In the genomic region with DNA sequence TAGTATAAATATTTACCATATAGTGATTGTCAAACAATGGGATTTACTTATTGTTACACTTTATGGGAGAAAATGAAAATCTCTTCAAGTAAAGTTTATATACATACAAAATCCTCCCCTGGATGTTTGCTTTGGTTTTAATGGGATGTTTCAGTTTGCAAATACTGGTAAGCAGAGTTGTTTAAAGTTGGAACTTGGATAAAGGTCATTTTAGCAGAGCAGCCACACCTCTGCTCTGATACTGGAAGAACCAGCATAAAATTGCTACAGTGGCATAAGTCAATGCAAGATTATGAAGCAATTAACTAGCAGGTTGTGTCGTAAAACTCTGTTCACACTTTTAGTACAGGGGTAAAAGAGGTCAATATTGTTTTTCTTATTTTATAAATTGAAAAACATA, we compare ENCODE assay signal across 27 cellular contexts.
DNase-seq lines count a peak whose midpoint lies in the region; ATAC-seq and TF ChIP-seq lines count a peak whose summit lies in the region.
"Had no signal": no experiment of that assay in that cellular context is flagged by ENCODE, and none has a peak within 500 bp of the region (broad histone marks: within the 10 kb centered on the region; RNA-seq: fewer than 3 reads in every experiment).

No MANE protein-coding gene starts in this region.

- WGBS in liver: 27% methylated on average over 1 of the region's 1 CpG

- DNase-seq in LoVo (ENCODE audit: low spot score) (peak; percentile 17), epithelial cell of esophagus (ENCODE audit: low read depth) (peak; percentile 40), GM20000 (ENCODE audit: low spot score) (no peak), NCI-H1436 treated with DMSO at 0.1 percent for 48 hours (lab: John Stamatoyannopoulos, UW) (no peak)
- DNase-seq: CD8-positive, alpha-beta T cell; DMS 273 treated with DMSO at 0.1 percent for 48 hours; DND-41; H9; HFFc6; Karpas-422; MV-4-11; NCI-H1105 treated with DMSO at 0.1 percent for 48 hours; NCI-H2029; NCI-H446; NCI-H524 treated with DMSO at 0.1 percent for 48 hours; NCI-H774; NK-92 treated with Interleukin-12 subunit alpha and Interleukin-12 subunit beta, amount 100 ng/mL, for 24 hours; Right ventricle myocardium superior; RPMI8226 had no signal

- no peaks in the 10 kb centered on the region for H3K36me3 ChIP-seq in liver (ENCODE audit: control insufficient read depth in 4 of 4, insufficient read depth in 3 of 4, low read depth in 1 of 4, low read length in 3 of 4)
- H3K36me3 ChIP-seq: SJSA1 had no signal

- TF ChIP-seq CTCF in epithelial cell of esophagus (IDR thresholded peaks at IDR 0.05; ENCODE audit: insufficient read depth, low read depth, low read length, missing control alignments): no peak
- TF ChIP-seq CTCF in liver (IDR thresholded peaks at IDR 0.05; ENCODE audit: low read depth, low read length, missing input control): no peak
- no peak for TF ChIP-seq CTCF in GM20000 (IDR thresholded peaks at IDR 0.05; ENCODE audit: extremely low read depth, missing control alignments)

- H3K9ac ChIP-seq in liver (ENCODE audit: low read depth in 1 of 2, low read length in 2 of 2): no peak overlapping the region

- no peak for TF ChIP-seq RAD21 in liver (IDR thresholded peaks at IDR 0.05)

- no peak for ATAC-seq in GM21381 (IDR thresholded peaks at IDR 0.05; ENCODE audit: unreplicated experiment)
- ATAC-seq in HG03095 (IDR thresholded peaks at IDR 0.05; ENCODE audit: unreplicated experiment): no peak
- ATAC-seq: CD8-positive, alpha-beta T cell; GM23338 had no signal

- no peaks in the 10 kb centered on the region for H3K9me3 ChIP-seq in liver (ENCODE audit: control insufficient read depth in 4 of 4, low read length in 3 of 4)
- H3K9me3 ChIP-seq: Caco-2, SJSA1 had no signal

- no peaks in the 10 kb centered on the region for H3K27me3 ChIP-seq in liver (ENCODE audit: control insufficient read depth in 4 of 4, insufficient read depth in 4 of 4, low read length in 3 of 4)

- H3K4me1 ChIP-seq in liver (ENCODE audit: control insufficient read depth in 4 of 4, insufficient read depth in 4 of 4, low read length in 3 of 4): no peaks in the 10 kb centered on the region
- H3K4me1 ChIP-seq: SJSA1 had no signal

- no peak overlapping the region for H3K27ac ChIP-seq in liver (ENCODE audit: low read depth in 1 of 2, low read length in 2 of 2)
- H3K27ac ChIP-seq: C4-2B, HL-60, SJSA1 had no signal

- H3K4me3 ChIP-seq in epithelial cell of esophagus (ENCODE audit: low read length) (no peak overlapping the region), liver (ENCODE audit: low read depth in 1 of 3, low read length in 3 of 3) (no peak overlapping the region)
- H3K4me3 ChIP-seq: GM23338, SJSA1 had no signal

TF ChIP-seq in liver, 16 proteins besides CTCF, POLR2A, EP300 and RAD21:
- TF ChIP-seq HNF4G (IDR thresholded peaks at IDR 0.05) (no peak), YY1 (IDR thresholded peaks at IDR 0.05) (no peak), FOXA1 (IDR thresholded peaks at IDR 0.05) (no peak), RXRA (IDR thresholded peaks at IDR 0.05) (no peak), GABPA (IDR thresholded peaks at IDR 0.05 in 1 of 2, conservative IDR thresholded peaks at IDR 0.05 in 1 of 2) (no peak), HNF4A (conservative IDR thresholded peaks at IDR 0.05) (peak; percentile 36 to 39), SP1 (IDR thresholded peaks at IDR 0.05) (peak; percentile 30), TAF1 (conservative IDR thresholded peaks at IDR 0.05) (no peak)
- TF ChIP-seq, protein P1, sequence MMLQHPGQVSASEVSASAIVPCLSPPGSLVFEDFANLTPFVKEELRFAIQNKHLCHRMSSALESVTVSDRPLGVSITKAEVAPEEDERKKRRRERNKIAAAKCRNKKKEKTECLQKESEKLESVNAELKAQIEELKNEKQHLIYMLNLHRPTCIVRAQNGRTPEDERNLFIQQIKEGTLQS (IDR thresholded peaks at IDR 0.05): no peak
- TF ChIP-seq, protein P2, sequence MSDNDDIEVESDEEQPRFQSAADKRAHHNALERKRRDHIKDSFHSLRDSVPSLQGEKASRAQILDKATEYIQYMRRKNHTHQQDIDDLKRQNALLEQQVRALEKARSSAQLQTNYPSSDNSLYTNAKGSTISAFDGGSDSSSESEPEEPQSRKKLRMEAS (IDR thresholded peaks at IDR 0.05): no peak

Comparison
In these comparisons a context has a peak if more than half of its experiments do, and no peak if none do; other contexts are left out.
1. DNase-seq: peak in LoVo (single experiment) and epithelial cell of esophagus (single experiment); none in GM20000 (single experiment) and NCI-H1436 treated with DMSO at 0.1 percent for 48 hours (single experiment).